In genomic region chr16:13471478-13471877, GRCh38 we compare ENCODE assay signal across 32 cellular contexts.
DNase-seq lines count a peak whose midpoint lies in the region; ATAC-seq, FAIRE-seq and TF ChIP-seq lines count a peak whose summit lies in the region.
"Had no signal": no experiment of that assay in that cellular context is flagged by ENCODE, and none has a peak within 500 bp of the region (broad histone marks: within the 10 kb centered on the region; RNA-seq: fewer than 3 reads in every experiment).

No MANE protein-coding gene starts in this region.

- TF ChIP-seq CTCF in Caco-2 (IDR thresholded peaks at IDR 0.05; ENCODE audit: insufficient read depth in 1 of 2, low read depth in 1 of 2, low read length in 1 of 2, severe bottlenecking in 1 of 2, unreplicated experiment in 1 of 2) (no peak), heart right ventricle (IDR thresholded peaks at IDR 0.05) (no peak)

- no peak for ATAC-seq in heart right ventricle
- ATAC-seq: A549; CD8-positive, alpha-beta T cell had no signal

- H3K9me3 Mint-ChIP-seq in Caco-2 (ENCODE audit: unreplicated experiment), result peaks cover 8% of the 10 kb centered on the region

- H3K36me3 ChIP-seq in Caco-2 (ENCODE audit: control insufficient read depth, insufficient read depth, low read length) (no peaks in the 10 kb centered on the region), heart right ventricle (no peaks in the 10 kb centered on the region)
- H3K36me3 ChIP-seq: BE2C; BLaER1; BLaER1 treated with 17β-estradiol and CSF1 and Interleukin-3, amounts not matched to agents 10 nM and 100 nM had no signal

- H3K4me3 ChIP-seq in Caco-2 (ENCODE audit: low read depth, low read length), result no peak overlapping the region
- no peak overlapping the region for H3K4me3 ChIP-seq in heart right ventricle
- H3K4me3 ChIP-seq: A549; BLaER1; BLaER1 treated with 17β-estradiol and CSF1 and Interleukin-3, amounts not matched to agents 10 nM and 100 nM had no signal

- CTCF ChIA-PET in Caco-2 (lab: Charles Lee), result no interaction called here

- BruUV-seq in Caco-2 (replicated peaks; lab: Mats Ljungman, UMichigan), result no TSS peak

- intact Hi-C loops in Caco-2 (cut with micrococcal nuclease; ENCODE audit: unreplicated experiment), result no loop called here
- intact Hi-C loops in heart right ventricle (cut with DNase I), result no loop called here

- H3K4me1 ChIP-seq in Caco-2 (0 out of 2 replicates have a peak, but pooled peaks cover 7% of the 10 kb centered on the region), heart right ventricle (no peaks in the 10 kb centered on the region)
- H3K4me1 ChIP-seq: A549; BE2C; BLaER1; BLaER1 treated with 17β-estradiol and CSF1 and Interleukin-3, amounts not matched to agents 10 nM and 100 nM had no signal

- no peak overlapping the region for H3K27ac Mint-ChIP-seq in Caco-2 (ENCODE audit: unreplicated experiment)
- H3K27ac Mint-ChIP-seq: B cell; CD14-positive monocyte; CD4-positive, alpha-beta memory T cell; CD4-positive, alpha-beta T cell; CD4-positive, CD25-positive, alpha-beta regulatory T cell; CD8-positive, alpha-beta memory T cell; CD8-positive, alpha-beta T cell had no signal

- no peaks in the 10 kb centered on the region for H3K4me1 Mint-ChIP-seq in Caco-2 (ENCODE audit: low read depth, unreplicated experiment)
- H3K4me1 Mint-ChIP-seq: B cell; CD14-positive monocyte; CD4-positive, alpha-beta memory T cell; CD4-positive, CD25-positive, alpha-beta regulatory T cell; CD8-positive, alpha-beta memory T cell had no signal

- H3K9me3 ChIP-seq in Caco-2 (no peaks in the 10 kb centered on the region), heart right ventricle (peaks cover 0 to 3% (median 0%) of the 10 kb centered on the region in 11 donors)
- H3K9me3 ChIP-seq: BE2C, BLaER1 had no signal

- DNase-seq in Caco-2 (peak; percentile 23 to 35), ELF-1 (ENCODE audit: low read depth, low spot score) (peak; percentile 5), left kidney (ENCODE audit: low read depth, low spot score) (peak; percentile 73), GM12892 (ENCODE audit: insufficient read length) (no peak), heart right ventricle (no peak), GM19239 (ENCODE audit: insufficient read length, low spot score) (no peak)
- DNase-seq: 8988T; AML-193; BE2C; C1 segment of cervical spinal cord; Calu3; CD4-positive, alpha-beta memory T cell; CD4-positive, alpha-beta T cell; CD4-positive, CD25-positive, alpha-beta regulatory T cell; CD8-positive, alpha-beta memory T cell; CD8-positive, alpha-beta T cell; COR-L47; DMS 273 treated with DMSO at 0.1 percent for 48 hours; DMS153; DMS53; DMS79; DMS79 treated with DMSO at 0.1 percent for 48 hours; EL had no signal

- H3K27me3 ChIP-seq in Caco-2 (replicated peaks; ENCODE audit: control insufficient read depth, insufficient read depth, low read length) (no peaks in the 10 kb centered on the region; the same call in 1 of the 2 replicates), heart right ventricle (peaks cover 0 to 2% (median 0%) of the 10 kb centered on the region in 7 donors)
- H3K27me3 ChIP-seq: BE2C; BLaER1; BLaER1 treated with 17β-estradiol and CSF1 and Interleukin-3, amounts not matched to agents 10 nM and 100 nM had no signal

- no peaks in the 10 kb centered on the region for H3K36me3 Mint-ChIP-seq in Caco-2 (ENCODE audit: insufficient read depth, unreplicated experiment)
- H3K36me3 Mint-ChIP-seq: CD14-positive monocyte; CD4-positive, alpha-beta memory T cell; CD4-positive, CD25-positive, alpha-beta regulatory T cell; CD8-positive, alpha-beta memory T cell; CD8-positive, alpha-beta T cell had no signal

- 31 to 60% methylated on average over 1 of the region's 1 CpG for WGBS in heart right ventricle, 2 donors

- no peaks in the 10 kb centered on the region for H3K27me3 Mint-ChIP-seq in Caco-2 (ENCODE audit: insufficient read depth, unreplicated experiment)
- H3K27me3 Mint-ChIP-seq: B cell; CD4-positive, alpha-beta memory T cell; CD4-positive, alpha-beta T cell; CD4-positive, CD25-positive, alpha-beta regulatory T cell; CD8-positive, alpha-beta memory T cell had no signal

- no peak overlapping the region for H3K27ac ChIP-seq in heart right ventricle
- H3K27ac ChIP-seq: 22Rv1; A549; BLaER1; BLaER1 treated with 17β-estradiol and CSF1 and Interleukin-3, amounts not matched to agents 10 nM and 100 nM; C4-2B had no signal

- FAIRE-seq in GM12892 (lab: Jason Lieb, UNC) (no peak), GM19239 (lab: Jason Lieb, UNC) (no peak)
- FAIRE-seq: A204.1, A549, D721Med had no signal

- no peak overlapping the region for H3K4me3 Mint-ChIP-seq in Caco-2 (ENCODE audit: unreplicated experiment)
- H3K4me3 Mint-ChIP-seq: B cell; CD14-positive monocyte; CD4-positive, alpha-beta T cell; CD4-positive, CD25-positive, alpha-beta regulatory T cell; CD8-positive, alpha-beta memory T cell; CD8-positive, alpha-beta T cell had no signal

- POLR2A ChIA-PET in Caco-2 (lab: Charles Lee), result interaction anchor here (0.6 kb wide), 1 partner anchor 533 kb away, joined by 3 read pairs; no protein-coding TSS in a partner anchor

- TF ChIP-seq POLR2A in GM12892 (IDR thresholded peaks at IDR 0.05; ENCODE audit: low read depth, low read length), result no peak

Comparison
In these comparisons a context has a peak if more than half of its experiments do, and no peak if none do; other contexts are left out.
1. DNase-seq: peak in Caco-2 (2 of 2), ELF-1 (single experiment) and left kidney (single experiment); none in GM12892 (single experiment), heart right ventricle (0 of 2) and GM19239 (single experiment).